8 cellular contexts compared by ENCODE assay signal in genomic region chr5:612498-613424, GRCh38. TPM values are rescaled to one million over a fixed set of nuclear protein-coding genes. Genes with fewer than 3 reads are reported as not detected.
DNase-seq lines count a peak whose midpoint lies in the region; ATAC-seq, FAIRE-seq and TF ChIP-seq lines count a peak whose summit lies in the region.

No MANE protein-coding gene starts in this region.

- H3K27ac Mint-ChIP-seq in activated CD8-positive, alpha-beta memory T cell treated with anti-CD3 and anti-CD28 coated beads, Interleukin-2, amount 10 ng/mL, durations not matched to agents 7 days and 5 days = peak overlapping the region; percentile 85
- H3K27ac Mint-ChIP-seq in progenitor cell of endocrine pancreas = peak overlapping the region; percentile 91

- DNase-seq in EL (peak; percentile 47), HTR-8/SVneo (ENCODE audit: insufficient read length, low spot score) (peak; percentile 55), heart left ventricle (peak in 1 of 5 donors; percentile 11), progenitor cell of endocrine pancreas (ENCODE audit: low spot score, unreplicated experiment) (no peak)
- peak; percentile 60 for DNase-seq in activated CD8-positive, alpha-beta memory T cell treated with anti-CD3 and anti-CD28 coated beads, Interleukin-2, amount 10 ng/mL, durations not matched to agents 7 days and 5 days
- DNase-seq in central memory CD4-positive, alpha-beta T cell = no peak

- H3K4me3 ChIP-seq in heart left ventricle = peak overlapping the region; percentile 57 to 92 (median 82)

- 12 to 25% (median 15%) methylated on average over 22 to 49 of the region's 49 CpGs for WGBS in heart left ventricle, 4 donors

- peak overlapping the region in 3 of 12 donors; percentile 29 to 57 (median 38) for H3K27ac ChIP-seq in heart left ventricle

- ATAC-seq in GM21515 (IDR thresholded peaks at IDR 0.05; ENCODE audit: unreplicated experiment) (peak; percentile 20), heart left ventricle (peak in 1 of 4 donors; percentile 28), HG03469 (IDR thresholded peaks at IDR 0.05; ENCODE audit: unreplicated experiment) (no peak)
- ATAC-seq in activated CD8-positive, alpha-beta memory T cell treated with anti-CD3 and anti-CD28 coated beads, Interleukin-2, amount 10 ng/mL, durations not matched to agents 7 days and 5 days = peak; percentile 50

- H3K27me3 ChIP-seq in heart left ventricle = peaks cover 0 to 7% (median 0%) of the 10 kb centered on the region in 9 donors

- H3K9me3 ChIP-seq in heart left ventricle = peaks cover 0 to 5% (median 0%) of the 10 kb centered on the region in 12 donors

- peak overlapping the region; percentile 84 for H3K4me3 Mint-ChIP-seq in activated CD8-positive, alpha-beta memory T cell treated with anti-CD3 and anti-CD28 coated beads, Interleukin-2, amount 10 ng/mL, durations not matched to agents 7 days and 5 days
- peak overlapping the region; percentile 83 for H3K4me3 Mint-ChIP-seq in progenitor cell of endocrine pancreas (ENCODE audit: low read depth)

- peaks cover 0 to 16% (median 5%) of the 10 kb centered on the region in 12 donors for H3K4me1 ChIP-seq in heart left ventricle

- no peaks in the 10 kb centered on the region for H3K27me3 Mint-ChIP-seq in activated CD8-positive, alpha-beta memory T cell treated with anti-CD3 and anti-CD28 coated beads, Interleukin-2, amount 10 ng/mL, durations not matched to agents 7 days and 5 days
- H3K27me3 Mint-ChIP-seq in progenitor cell of endocrine pancreas = peaks cover 4% of the 10 kb centered on the region

- H3K36me3 ChIP-seq in heart left ventricle = no peaks in the 10 kb centered on the region

- intact Hi-C loops in heart left ventricle (cut with DNase I) = loop anchor here in 1 of 10 donors (10.0 kb wide), 1 partner anchor 138 kb away; no protein-coding TSS in a partner anchor

- no peak for TF ChIP-seq POLR2A in heart left ventricle (IDR thresholded peaks at IDR 0.05)

- no peak for TF ChIP-seq CTCF in heart left ventricle (IDR thresholded peaks at IDR 0.05)
- TF ChIP-seq CTCF in progenitor cell of endocrine pancreas (IDR thresholded peaks at IDR 0.05; ENCODE audit: unreplicated experiment) = no peak

- FAIRE-seq in HTR-8/SVneo (lab: Jason Lieb, UNC) = peak; percentile 40

- peaks cover 30% of the 10 kb centered on the region for H3K36me3 Mint-ChIP-seq in activated CD8-positive, alpha-beta memory T cell treated with anti-CD3 and anti-CD28 coated beads, Interleukin-2, amount 10 ng/mL, durations not matched to agents 7 days and 5 days
- peaks cover 14% of the 10 kb centered on the region for H3K36me3 Mint-ChIP-seq in progenitor cell of endocrine pancreas (ENCODE audit: insufficient read depth)

- CTCF ChIA-PET in activated CD8-positive, alpha-beta memory T cell treated with anti-CD3 and anti-CD28 coated beads, Interleukin-2, amount 10 ng/mL, durations not matched to agents 7 days and 5 days (lab: Charles Lee) = interaction anchor here (1.3 to 1.6 kb wide), 3 partner anchors 8 to 296 kb away, joined by 3 read pairs; no protein-coding TSS in a partner anchor

- H3K9me3 Mint-ChIP-seq in activated CD8-positive, alpha-beta memory T cell treated with anti-CD3 and anti-CD28 coated beads, Interleukin-2, amount 10 ng/mL, durations not matched to agents 7 days and 5 days (ENCODE audit: low read depth) = peaks cover 9% of the 10 kb centered on the region
- H3K9me3 Mint-ChIP-seq in progenitor cell of endocrine pancreas (ENCODE audit: low read depth) = peaks cover 5% of the 10 kb centered on the region

- peaks cover 35% of the 10 kb centered on the region for H3K4me1 Mint-ChIP-seq in activated CD8-positive, alpha-beta memory T cell treated with anti-CD3 and anti-CD28 coated beads, Interleukin-2, amount 10 ng/mL, durations not matched to agents 7 days and 5 days
- peaks cover 8% of the 10 kb centered on the region for H3K4me1 Mint-ChIP-seq in progenitor cell of endocrine pancreas (ENCODE audit: low read depth)

RNA-seq across cellular contexts. Expression of gene CEP72, which starts 0.6 kb away (rescaled TPM):
- 10 to 100 TPM; 32.2 to 40.5 TPM for total RNA-seq in activated CD8-positive, alpha-beta memory T cell treated with anti-CD3 and anti-CD28 coated beads, Interleukin-2, amount 10 ng/mL, durations not matched to agents 7 days and 5 days
- total RNA-seq in heart left ventricle (1 to 10 TPM in 7 of 9 donors, under 1 TPM in 2; 0.58 to 4.1 (median 1.5) TPM), progenitor cell of endocrine pancreas (24.8 and 26.9 TPM in 2 replicates)
- 1 to 10 TPM; 1.6 to 1.7 TPM for polyA plus RNA-seq in heart left ventricle

Comparison
In these comparisons a context has a peak if more than half of its experiments do, and no peak if none do; other contexts are left out.
1. DNase-seq: peak in EL (single experiment), HTR-8/SVneo (single experiment) and activated CD8-positive, alpha-beta memory T cell treated with anti-CD3 and anti-CD28 coated beads, Interleukin-2, amount 10 ng/mL, durations not matched to agents 7 days and 5 days (single experiment); none in progenitor cell of endocrine pancreas (single experiment) and central memory CD4-positive, alpha-beta T cell (single experiment).